Comparison of ENCODE assay signal across 17 cellular contexts in genomic region chr18:26646897-26647296, GRCh38.
A peak's percentile ranks its signal among the peaks of the same experiment; 100 is the strongest.
DNase-seq lines count a peak whose midpoint lies in the region; ATAC-seq, FAIRE-seq and TF ChIP-seq lines count a peak whose summit lies in the region.
"Had no signal": no experiment of that assay in that cellular context is flagged by ENCODE, and none has a peak within 500 bp of the region (broad histone marks: within the 10 kb centered on the region; RNA-seq: fewer than 3 reads in every experiment).

No MANE protein-coding gene starts in this region.

- TF ChIP-seq POLR2A in GM12891 (IDR thresholded peaks at IDR 0.05; ENCODE audit: low read depth, low read length): no peak

- no peak for TF ChIP-seq CTCF in RWPE1 (conservative IDR thresholded peaks at IDR 0.05; ENCODE audit: low read depth)
- TF ChIP-seq CTCF in foreskin keratinocyte (conservative IDR thresholded peaks at IDR 0.05): no peak

- CTCF ChIA-PET in RWPE1 (lab: Yijun Ruan, JAX): no interaction called here

- in situ Hi-C loops in KBM-7 (cut with MboI; ENCODE audit: low pct_unique_long_range_greater_than_20kb, low sequenced_read_pairs): no loop called here

- FAIRE-seq in GM12891 (lab: Jason Lieb, UNC): peak; percentile 20
- FAIRE-seq: A549, H54 had no signal

- peaks cover 13% of the 10 kb centered on the region for H3K27me3 ChIP-seq in foreskin keratinocyte
- H3K27me3 ChIP-seq: BE2C had no signal

- DNase-seq in GM12891 (ENCODE audit: insufficient read length, low spot score) (no peak), HT1080 (ENCODE audit: low read depth) (peak; percentile 11), RWPE1 (ENCODE audit: low spot score) (peak; percentile 8), foreskin keratinocyte (peak; percentile 42 to 68), KBM-7 (no peak)
- no peak for DNase-seq in stimulated activated CD4-positive, alpha-beta T cell treated with anti-CD3 and anti-CD28 coated beads, Interleukin-12 subunit alpha, Interleukin-12 subunit beta, amount 100 ng/mL, for 4 hours
- DNase-seq: BE2C; CD4-positive, alpha-beta memory T cell; GF-D8; GM23248; IMR-90 had no signal

- POLR2A ChIA-PET in RWPE1 (lab: Yijun Ruan, JAX; ENCODE audit: low non-redundant PET): no interaction called here

- H3K27ac ChIP-seq in RWPE1 (no peak overlapping the region), foreskin keratinocyte (no peak overlapping the region)
- H3K27ac ChIP-seq: A549, C4-2B, GM23248, HL-60 had no signal

- H3K4me1 ChIP-seq in foreskin keratinocyte: no peaks in the 10 kb centered on the region

- peak; percentile 81 for ATAC-seq in foreskin keratinocyte
- no peak for ATAC-seq in GM18909 (IDR thresholded peaks at IDR 0.05; ENCODE audit: poor library complexity, unreplicated experiment)
- ATAC-seq: A549, HCT116 had no signal

TF ChIP-seq in GM12891, 5 proteins besides CTCF, POLR2A, EP300 and RAD21:
- TF ChIP-seq TAF1 (IDR thresholded peaks at IDR 0.05; ENCODE audit: low read depth, low read length) (no peak), SPI1 (IDR thresholded peaks at IDR 0.05; ENCODE audit: low read depth, low read length) (no peak), POLR2AphosphoS5 (IDR thresholded peaks at IDR 0.05; ENCODE audit: low read depth, low read length) (no peak), PAX5 (IDR thresholded peaks at IDR 0.05; ENCODE audit: insufficient read depth, low read length, severe bottlenecking) (no peak), POU2F2 (IDR thresholded peaks at IDR 0.05; ENCODE audit: low read depth, low read length) (no peak)
TF ChIP-seq in GM12891: peak in this region for 0.

Comparison
In these comparisons a context has a peak if more than half of its experiments do, and no peak if none do; other contexts are left out.
1. DNase-seq: peak in HT1080 (single experiment), RWPE1 (single experiment) and foreskin keratinocyte (2 of 2); none in GM12891 (single experiment), KBM-7 (single experiment) and stimulated activated CD4-positive, alpha-beta T cell treated with anti-CD3 and anti-CD28 coated beads, Interleukin-12 subunit alpha, Interleukin-12 subunit beta, amount 100 ng/mL, for 4 hours (single experiment).